ENCODE assay signal across 8 cellular contexts in genomic region chr3:61562810-61563613, GRCh38. TPM values are rescaled to one million over a fixed set of nuclear protein-coding genes. Genes with fewer than 3 reads are reported as not detected.
DNase-seq lines count a peak whose midpoint lies in the region; ATAC-seq and TF ChIP-seq lines count a peak whose summit lies in the region.

No MANE protein-coding gene starts in this region.

- peak overlapping the region; percentile 85 for H3K4me3 ChIP-seq in AG10803 (ENCODE audit: low read length)
- peak overlapping the region; percentile 95 for H3K4me3 ChIP-seq in HUES64 (ENCODE audit: low read length)
- peak overlapping the region; percentile 70 to 93 (median 82) for H3K4me3 ChIP-seq in liver (ENCODE audit: low read depth in 1 of 3, low read length in 3 of 3)
- peak overlapping the region; percentile 80 to 92 (median 80) for H3K4me3 ChIP-seq in thyroid gland (replicated peaks in 1 of 3)

- H3K27me3 ChIP-seq in HUES64 (ENCODE audit: insufficient read depth, low read length) = no peaks in the 10 kb centered on the region
- no peaks in the 10 kb centered on the region for H3K27me3 ChIP-seq in liver (ENCODE audit: control insufficient read depth in 4 of 4, insufficient read depth in 4 of 4, low read length in 3 of 4)
- no peaks in the 10 kb centered on the region for H3K27me3 ChIP-seq in thyroid gland

- under 1% methylated on average over 51 of the region's 54 CpGs for WGBS in HUES64
- WGBS in liver = 1% methylated on average over 53 of the region's 54 CpGs
- WGBS in thyroid gland, 2 donors = 0 to 1% methylated on average over 25 to 34 of the region's 54 CpGs

- TF ChIP-seq POLR2A in thyroid gland (IDR thresholded peaks at IDR 0.05) = no peak

- H3K36me3 ChIP-seq in HUES64 (ENCODE audit: insufficient read depth, low read length) (peaks cover 12% of the 10 kb centered on the region; the same call in 1 of the 2 replicates), liver (ENCODE audit: control insufficient read depth in 4 of 4, insufficient read depth in 3 of 4, low read depth in 1 of 4, low read length in 3 of 4) (no peaks in the 10 kb centered on the region), thyroid gland (no peaks in the 10 kb centered on the region)

- H3K4me1 ChIP-seq in HUES64 (ENCODE audit: insufficient read depth, low read length) (peaks cover 28% of the 10 kb centered on the region), liver (ENCODE audit: control insufficient read depth in 4 of 4, insufficient read depth in 4 of 4, low read length in 3 of 4) (peaks cover 0 to 30% (median 19%) of the 10 kb centered on the region in 4 donors), thyroid gland (peaks cover 13 to 23% of the 10 kb centered on the region in 2 donors)

- ATAC-seq in omental fat pad (ENCODE audit: low FRiP score) = no peak
- ATAC-seq in GM21737 (IDR thresholded peaks at IDR 0.05; ENCODE audit: unreplicated experiment) = no peak

- H3K27ac ChIP-seq in HUES64 (ENCODE audit: low read depth, low read length) = no peak overlapping the region
- peak overlapping the region; percentile 86 for H3K27ac ChIP-seq in caudate nucleus (ENCODE audit: low read depth, low read length)
- no peak overlapping the region for H3K27ac ChIP-seq in liver (ENCODE audit: low read depth in 1 of 2, low read length in 2 of 2)
- H3K27ac ChIP-seq in thyroid gland = peak overlapping the region; percentile 95 to 98 (median 97)

- peak overlapping the region; percentile 98 for H3K9ac ChIP-seq in HUES64 (ENCODE audit: low read depth, low read length)
- peak overlapping the region in 1 of 2 donors; percentile 58 for H3K9ac ChIP-seq in liver (ENCODE audit: low read depth in 1 of 2, low read length in 2 of 2)

- H3K9me3 ChIP-seq in HUES64 (ENCODE audit: insufficient read depth, low read depth, low read length) = no peaks in the 10 kb centered on the region
- no peaks in the 10 kb centered on the region for H3K9me3 ChIP-seq in liver (ENCODE audit: control insufficient read depth in 4 of 4, low read length in 3 of 4)
- no peaks in the 10 kb centered on the region for H3K9me3 ChIP-seq in thyroid gland

- peak; percentile 10 to 22 for TF ChIP-seq RAD21 in liver (IDR thresholded peaks at IDR 0.05)

- peak; percentile 29 for DNase-seq in AG10803 (ENCODE audit: low read depth)
- DNase-seq in caudate nucleus (lab: John Stamatoyannopoulos, UW) = peak in 27 of 61 donors; percentile 7 to 51 (median 27)
- DNase-seq in thyroid gland = peak; percentile 41 to 59
- DNase-seq in NCI-H2196 treated with DMSO at 0.1 percent for 48 hours (lab: John Stamatoyannopoulos, UW; ENCODE audit: unreplicated experiment) = no peak
- DNase-seq in omental fat pad (ENCODE audit: low spot score) = no peak

- intact Hi-C loops in thyroid gland (cut with DNase I) = loop anchor here (5.0 to 10.0 kb wide), 2 partner anchors 282 to 624 kb away; no protein-coding TSS in a partner anchor

- TF ChIP-seq CTCF in AG10803 (conservative IDR thresholded peaks at IDR 0.05; ENCODE audit: low read length) (no peak), liver (IDR thresholded peaks at IDR 0.05; ENCODE audit: low read depth, low read length, missing input control) (no peak), thyroid gland (IDR thresholded peaks at IDR 0.05) (no peak), omental fat pad (IDR thresholded peaks at IDR 0.05) (no peak)

TF ChIP-seq in liver, 16 proteins besides CTCF, POLR2A, EP300 and RAD21:
- no peak for TF ChIP-seq NR2F2 (IDR thresholded peaks at IDR 0.05)
- no peak for TF ChIP-seq FOXA1 (IDR thresholded peaks at IDR 0.05)
- no peak for TF ChIP-seq ATF3 (IDR thresholded peaks at IDR 0.05)
- peak in 1 of 2 donors; percentile 6 for TF ChIP-seq EGR1 (IDR thresholded peaks at IDR 0.05; ENCODE audit: low read depth in 2 of 2)
- TF ChIP-seq MAX (IDR thresholded peaks at IDR 0.05) = no peak
- TF ChIP-seq SP1 (IDR thresholded peaks at IDR 0.05) = no peak
- peak in 1 of 2 donors; percentile 21 for TF ChIP-seq HNF4A (conservative IDR thresholded peaks at IDR 0.05)
- no peak for TF ChIP-seq HNF4G (IDR thresholded peaks at IDR 0.05)
- TF ChIP-seq JUND (IDR thresholded peaks at IDR 0.05) = no peak

RNA-seq across cellular contexts. Expression of gene PTPRG, which starts 1.6 kb away (rescaled TPM):
- 46.4 TPM for polyA plus RNA-seq in HUES64 (2013, experiment 1 of 2)
- polyA plus RNA-seq in HUES64 (2013, experiment 2 of 2) = 51.2 TPM
- total RNA-seq in liver (10 to 100 TPM; 11.2 to 35.6 TPM), thyroid gland (100 to 1,000 TPM in 2 of 4 donors, 10 to 100 TPM in 2; 81.6 to 207 (median 132) TPM), omental fat pad (100 to 1,000 TPM in 3 of 4 donors, 10 to 100 TPM in 1; 90.0 to 172 (median 104) TPM)
- 1 to 10 TPM; 3.6 to 5.1 TPM for polyA plus RNA-seq in liver

Comparison
In these comparisons a context has a peak if more than half of its experiments do, and no peak if none do; other contexts are left out.
1. DNase-seq: peak in AG10803 (single experiment) and thyroid gland (2 of 2); none in NCI-H2196 treated with DMSO at 0.1 percent for 48 hours (single experiment) and omental fat pad (single experiment).
2. H3K27ac ChIP-seq: peak in caudate nucleus (single experiment) and thyroid gland (3 of 3); none in HUES64 (single experiment) and liver (0 of 2).
3. Peak in every context shown above with its lines, with median percentiles within 50 percentile points of each other: H3K4me3 ChIP-seq.